Comparison of ENCODE assay signal across 1 cellular context in the genomic region with DNA sequence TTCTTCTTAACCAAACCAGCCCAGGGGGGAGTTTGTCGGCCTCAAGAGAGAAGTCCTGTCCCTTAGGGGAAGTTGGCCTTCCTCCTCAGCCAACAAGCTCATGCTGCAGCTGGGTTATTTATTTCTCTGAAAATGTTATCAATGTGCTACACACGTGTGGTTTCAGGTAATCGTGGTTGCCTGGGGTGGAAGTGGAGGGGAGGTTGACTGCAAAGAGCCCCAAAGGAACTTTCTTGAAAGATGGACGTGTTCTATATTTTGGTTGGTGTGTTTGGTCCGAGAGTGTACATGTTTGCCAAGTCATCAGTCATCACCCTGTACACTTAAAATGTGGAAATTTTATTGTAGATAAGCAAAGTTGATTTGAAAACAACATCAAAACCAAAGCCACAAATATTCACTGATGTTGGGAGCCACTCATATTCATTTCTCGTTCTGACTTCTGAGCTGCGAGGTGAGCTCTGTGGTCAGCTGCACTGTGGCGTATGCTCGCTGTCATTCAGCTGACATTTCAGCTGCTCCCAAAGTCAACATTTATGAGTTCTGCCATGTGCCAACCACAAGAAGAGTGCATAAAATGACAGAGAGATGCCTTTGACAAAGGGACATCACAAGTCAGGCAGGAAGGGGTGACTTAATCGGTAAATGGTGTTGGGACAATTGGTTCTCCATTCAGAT.
TF ChIP-seq lines count a peak whose summit lies in the region.

No MANE protein-coding gene starts in this region.

TF ChIP-seq in K562, 482 proteins besides CTCF, POLR2A, EP300 and RAD21 (continued from another document and continues in another):
- TF ChIP-seq, protein P1, sequence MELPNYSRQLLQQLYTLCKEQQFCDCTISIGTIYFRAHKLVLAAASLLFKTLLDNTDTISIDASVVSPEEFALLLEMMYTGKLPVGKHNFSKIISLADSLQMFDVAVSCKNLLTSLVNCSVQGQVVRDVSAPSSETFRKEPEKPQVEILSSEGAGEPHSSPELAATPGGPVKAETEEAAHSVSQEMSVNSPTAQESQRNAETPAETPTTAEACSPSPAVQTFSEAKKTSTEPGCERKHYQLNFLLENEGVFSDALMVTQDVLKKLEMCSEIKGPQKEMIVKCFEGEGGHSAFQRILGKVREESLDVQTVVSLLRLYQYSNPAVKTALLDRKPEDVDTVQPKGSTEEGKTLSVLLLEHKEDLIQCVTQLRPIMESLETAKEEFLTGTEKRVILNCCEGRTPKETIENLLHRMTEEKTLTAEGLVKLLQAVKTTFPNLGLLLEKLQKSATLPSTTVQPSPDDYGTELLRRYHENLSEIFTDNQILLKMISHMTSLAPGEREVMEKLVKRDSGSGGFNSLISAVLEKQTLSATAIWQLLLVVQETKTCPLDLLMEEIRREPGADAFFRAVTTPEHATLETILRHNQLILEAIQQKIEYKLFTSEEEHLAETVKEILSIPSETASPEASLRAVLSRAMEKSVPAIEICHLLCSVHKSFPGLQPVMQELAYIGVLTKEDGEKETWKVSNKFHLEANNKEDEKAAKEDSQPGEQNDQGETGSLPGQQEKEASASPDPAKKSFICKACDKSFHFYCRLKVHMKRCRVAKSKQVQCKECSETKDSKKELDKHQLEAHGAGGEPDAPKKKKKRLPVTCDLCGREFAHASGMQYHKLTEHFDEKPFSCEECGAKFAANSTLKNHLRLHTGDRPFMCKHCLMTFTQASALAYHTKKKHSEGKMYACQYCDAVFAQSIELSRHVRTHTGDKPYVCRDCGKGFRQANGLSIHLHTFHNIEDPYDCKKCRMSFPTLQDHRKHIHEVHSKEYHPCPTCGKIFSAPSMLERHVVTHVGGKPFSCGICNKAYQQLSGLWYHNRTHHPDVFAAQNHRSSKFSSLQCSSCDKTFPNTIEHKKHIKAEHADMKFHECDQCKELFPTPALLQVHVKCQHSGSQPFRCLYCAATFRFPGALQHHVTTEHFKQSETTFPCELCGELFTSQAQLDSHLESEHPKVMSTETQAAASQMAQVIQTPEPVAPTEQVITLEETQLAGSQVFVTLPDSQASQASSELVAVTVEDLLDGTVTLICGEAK (IDR thresholded peaks at IDR 0.05): 0 out of 2 replicates have a peak, but pooled peaks have one; percentile 13
- TF ChIP-seq, protein P1 (CRISPR knock-in tag; IDR thresholded peaks at IDR 0.05): no peak
- TF ChIP-seq, protein P2, sequence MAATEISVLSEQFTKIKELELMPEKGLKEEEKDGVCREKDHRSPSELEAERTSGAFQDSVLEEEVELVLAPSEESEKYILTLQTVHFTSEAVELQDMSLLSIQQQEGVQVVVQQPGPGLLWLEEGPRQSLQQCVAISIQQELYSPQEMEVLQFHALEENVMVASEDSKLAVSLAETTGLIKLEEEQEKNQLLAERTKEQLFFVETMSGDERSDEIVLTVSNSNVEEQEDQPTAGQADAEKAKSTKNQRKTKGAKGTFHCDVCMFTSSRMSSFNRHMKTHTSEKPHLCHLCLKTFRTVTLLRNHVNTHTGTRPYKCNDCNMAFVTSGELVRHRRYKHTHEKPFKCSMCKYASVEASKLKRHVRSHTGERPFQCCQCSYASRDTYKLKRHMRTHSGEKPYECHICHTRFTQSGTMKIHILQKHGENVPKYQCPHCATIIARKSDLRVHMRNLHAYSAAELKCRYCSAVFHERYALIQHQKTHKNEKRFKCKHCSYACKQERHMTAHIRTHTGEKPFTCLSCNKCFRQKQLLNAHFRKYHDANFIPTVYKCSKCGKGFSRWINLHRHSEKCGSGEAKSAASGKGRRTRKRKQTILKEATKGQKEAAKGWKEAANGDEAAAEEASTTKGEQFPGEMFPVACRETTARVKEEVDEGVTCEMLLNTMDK (IDR thresholded peaks at IDR 0.05; ENCODE audit: borderline replicate concordance, insufficient read depth, low read depth, low read length, poor library complexity, severe bottlenecking): no peak
- TF ChIP-seq KLF16 (IDR thresholded peaks at IDR 0.05) (peak; percentile 68; the same call in 1 of the 2 replicates), ZNF445 (CRISPR knock-in tag; IDR thresholded peaks at IDR 0.05; ENCODE audit: low read depth) (no peak), JUND (IDR thresholded peaks at IDR 0.05; ENCODE audit: borderline replicate concordance, low read depth, low read length) (peak; percentile 19; the same call in 1 of the 2 replicates), JUND (tag; IDR thresholded peaks at IDR 0.05; ENCODE audit: borderline replicate concordance, low read depth, low read length) (no peak), ELF1 (tag; IDR thresholded peaks at IDR 0.05) (no peak), STAT5A (IDR thresholded peaks at IDR 0.05; ENCODE audit: borderline replicate concordance, low read length) (peak; percentile 62), MYC (IDR thresholded peaks at IDR 0.05; ENCODE audit: low read depth, low read length) (peak; percentile 23; the same call in 1 of the 2 replicates), MYC (CRISPR knock-in tag; IDR thresholded peaks at IDR 0.05; ENCODE audit: borderline replicate concordance, low read depth) (no peak), SPI1 (IDR thresholded peaks at IDR 0.05; ENCODE audit: borderline replicate concordance, low read depth, low read length) (peak; percentile 56; the same call in 1 of the 2 replicates), CAMTA2 (CRISPR knock-in tag; conservative IDR thresholded peaks at IDR 0.05) (no peak), HDGF (IDR thresholded peaks at IDR 0.05) (no peak), SMARCA4 (IDR thresholded peaks at IDR 0.05) (peak; percentile 39; the same call in 1 of the 2 replicates), HNRNPK (IDR thresholded peaks at IDR 0.05; ENCODE audit: low read depth, low read length, poor library complexity, severe bottlenecking) (no peak), NRF1 (conservative IDR thresholded peaks at IDR 0.05 in 1 of 2, IDR thresholded peaks at IDR 0.05 in 1 of 2) (no peak), ZNF124 (CRISPR knock-in tag; IDR thresholded peaks at IDR 0.05) (no peak), NCOR1 (IDR thresholded peaks at IDR 0.05) (peak; percentile 35; the same call in 1 of the 2 replicates), MEIS2 (IDR thresholded peaks at IDR 0.05; ENCODE audit: partially characterized antibody) (peak; percentile 87), ZNF224 (CRISPR knock-in tag; IDR thresholded peaks at IDR 0.05) (no peak), SRF (CRISPR knock-in tag; IDR thresholded peaks at IDR 0.05) (no peak), GATA2 (CRISPR knock-in tag; IDR thresholded peaks at IDR 0.05) (peak; percentile 55; the same call in 1 of the 2 replicates), RCOR1 (IDR thresholded peaks at IDR 0.05; ENCODE audit: borderline replicate concordance in 1 of 2, low read depth in 2 of 2, low read length in 2 of 2) (peak in 1 of 2 experiments; percentile 19; a peak in 1 of 4 replicates), GABPB1 (CRISPR knock-in tag; IDR thresholded peaks at IDR 0.05) (0 out of 2 replicates have a peak, but pooled peaks have one; percentile 40), FOXP1 (CRISPR knock-in tag; IDR thresholded peaks at IDR 0.05) (no peak), ZNF77 (CRISPR knock-in tag; IDR thresholded peaks at IDR 0.05) (no peak), SIN3A (IDR thresholded peaks at IDR 0.05; ENCODE audit: borderline replicate concordance in 2 of 2, control insufficient read depth in 1 of 2, low read depth in 2 of 2, low read length in 2 of 2) (peak in 1 of 2 experiments; percentile 16; a peak in 1 of 4 replicates), TEAD4 (IDR thresholded peaks at IDR 0.05; ENCODE audit: low read length) (peak; percentile 85), TEAD4 (CRISPR knock-in tag; IDR thresholded peaks at IDR 0.05; ENCODE audit: borderline replicate concordance) (no peak), POLR2AphosphoS5 (IDR thresholded peaks at IDR 0.05; ENCODE audit: control insufficient read depth, insufficient read depth, low read depth, low read length) (peak; percentile 46; the same call in 1 of the 2 replicates)
- TF ChIP-seq, protein P3, sequence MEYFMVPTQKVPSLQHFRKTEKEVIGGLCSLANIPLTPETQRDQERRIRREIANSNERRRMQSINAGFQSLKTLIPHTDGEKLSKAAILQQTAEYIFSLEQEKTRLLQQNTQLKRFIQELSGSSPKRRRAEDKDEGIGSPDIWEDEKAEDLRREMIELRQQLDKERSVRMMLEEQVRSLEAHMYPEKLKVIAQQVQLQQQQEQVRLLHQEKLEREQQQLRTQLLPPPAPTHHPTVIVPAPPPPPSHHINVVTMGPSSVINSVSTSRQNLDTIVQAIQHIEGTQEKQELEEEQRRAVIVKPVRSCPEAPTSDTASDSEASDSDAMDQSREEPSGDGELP (CRISPR knock-in tag; IDR thresholded peaks at IDR 0.05; ENCODE audit: borderline replicate concordance): peak; percentile 64; the same call in 1 of the 2 replicates
- TF ChIP-seq, protein P4, sequence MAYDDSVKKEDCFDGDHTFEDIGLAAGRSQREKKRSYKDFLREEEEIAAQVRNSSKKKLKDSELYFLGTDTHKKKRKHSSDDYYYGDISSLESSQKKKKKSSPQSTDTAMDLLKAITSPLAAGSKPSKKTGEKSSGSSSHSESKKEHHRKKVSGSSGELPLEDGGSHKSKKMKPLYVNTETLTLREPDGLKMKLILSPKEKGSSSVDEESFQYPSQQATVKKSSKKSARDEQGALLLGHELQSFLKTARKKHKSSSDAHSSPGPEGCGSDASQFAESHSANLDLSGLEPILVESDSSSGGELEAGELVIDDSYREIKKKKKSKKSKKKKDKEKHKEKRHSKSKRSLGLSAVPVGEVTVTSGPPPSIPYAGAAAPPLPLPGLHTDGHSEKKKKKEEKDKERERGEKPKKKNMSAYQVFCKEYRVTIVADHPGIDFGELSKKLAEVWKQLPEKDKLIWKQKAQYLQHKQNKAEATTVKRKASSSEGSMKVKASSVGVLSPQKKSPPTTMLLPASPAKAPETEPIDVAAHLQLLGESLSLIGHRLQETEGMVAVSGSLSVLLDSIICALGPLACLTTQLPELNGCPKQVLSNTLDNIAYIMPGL (CRISPR knock-in tag; IDR thresholded peaks at IDR 0.05): no peak
- TF ChIP-seq, protein P5, sequence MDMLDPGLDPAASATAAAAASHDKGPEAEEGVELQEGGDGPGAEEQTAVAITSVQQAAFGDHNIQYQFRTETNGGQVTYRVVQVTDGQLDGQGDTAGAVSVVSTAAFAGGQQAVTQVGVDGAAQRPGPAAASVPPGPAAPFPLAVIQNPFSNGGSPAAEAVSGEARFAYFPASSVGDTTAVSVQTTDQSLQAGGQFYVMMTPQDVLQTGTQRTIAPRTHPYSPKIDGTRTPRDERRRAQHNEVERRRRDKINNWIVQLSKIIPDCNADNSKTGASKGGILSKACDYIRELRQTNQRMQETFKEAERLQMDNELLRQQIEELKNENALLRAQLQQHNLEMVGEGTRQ (CRISPR knock-in tag; IDR thresholded peaks at IDR 0.05): no peak
- TF ChIP-seq, protein P6, sequence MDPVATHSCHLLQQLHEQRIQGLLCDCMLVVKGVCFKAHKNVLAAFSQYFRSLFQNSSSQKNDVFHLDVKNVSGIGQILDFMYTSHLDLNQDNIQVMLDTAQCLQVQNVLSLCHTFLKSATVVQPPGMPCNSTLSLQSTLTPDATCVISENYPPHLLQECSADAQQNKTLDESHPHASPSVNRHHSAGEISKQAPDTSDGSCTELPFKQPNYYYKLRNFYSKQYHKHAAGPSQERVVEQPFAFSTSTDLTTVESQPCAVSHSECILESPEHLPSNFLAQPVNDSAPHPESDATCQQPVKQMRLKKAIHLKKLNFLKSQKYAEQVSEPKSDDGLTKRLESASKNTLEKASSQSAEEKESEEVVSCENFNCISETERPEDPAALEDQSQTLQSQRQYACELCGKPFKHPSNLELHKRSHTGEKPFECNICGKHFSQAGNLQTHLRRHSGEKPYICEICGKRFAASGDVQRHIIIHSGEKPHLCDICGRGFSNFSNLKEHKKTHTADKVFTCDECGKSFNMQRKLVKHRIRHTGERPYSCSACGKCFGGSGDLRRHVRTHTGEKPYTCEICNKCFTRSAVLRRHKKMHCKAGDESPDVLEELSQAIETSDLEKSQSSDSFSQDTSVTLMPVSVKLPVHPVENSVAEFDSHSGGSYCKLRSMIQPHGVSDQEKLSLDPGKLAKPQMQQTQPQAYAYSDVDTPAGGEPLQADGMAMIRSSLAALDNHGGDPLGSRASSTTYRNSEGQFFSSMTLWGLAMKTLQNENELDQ (CRISPR knock-in tag; IDR thresholded peaks at IDR 0.05; ENCODE audit: borderline replicate concordance): no peak
- TF ChIP-seq, protein P7, sequence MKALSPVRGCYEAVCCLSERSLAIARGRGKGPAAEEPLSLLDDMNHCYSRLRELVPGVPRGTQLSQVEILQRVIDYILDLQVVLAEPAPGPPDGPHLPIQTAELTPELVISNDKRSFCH (CRISPR knock-in tag; IDR thresholded peaks at IDR 0.05): no peak
- TF ChIP-seq, protein P7 (tag; IDR thresholded peaks at IDR 0.05): peak; percentile 69; the same call in 1 of the 2 replicates
- TF ChIP-seq, protein P8, sequence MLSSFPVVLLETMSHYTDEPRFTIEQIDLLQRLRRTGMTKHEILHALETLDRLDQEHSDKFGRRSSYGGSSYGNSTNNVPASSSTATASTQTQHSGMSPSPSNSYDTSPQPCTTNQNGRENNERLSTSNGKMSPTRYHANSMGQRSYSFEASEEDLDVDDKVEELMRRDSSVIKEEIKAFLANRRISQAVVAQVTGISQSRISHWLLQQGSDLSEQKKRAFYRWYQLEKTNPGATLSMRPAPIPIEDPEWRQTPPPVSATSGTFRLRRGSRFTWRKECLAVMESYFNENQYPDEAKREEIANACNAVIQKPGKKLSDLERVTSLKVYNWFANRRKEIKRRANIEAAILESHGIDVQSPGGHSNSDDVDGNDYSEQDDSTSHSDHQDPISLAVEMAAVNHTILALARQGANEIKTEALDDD (IDR thresholded peaks at IDR 0.05): peak; percentile 70; the same call in 1 of the 2 replicates
- TF ChIP-seq, protein P9, sequence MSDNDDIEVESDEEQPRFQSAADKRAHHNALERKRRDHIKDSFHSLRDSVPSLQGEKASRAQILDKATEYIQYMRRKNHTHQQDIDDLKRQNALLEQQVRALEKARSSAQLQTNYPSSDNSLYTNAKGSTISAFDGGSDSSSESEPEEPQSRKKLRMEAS (CRISPR knock-in tag; IDR thresholded peaks at IDR 0.05): peak; percentile 35; the same call in 1 of the 2 replicates
